Comparison of ENCODE assay signal across 9 cellular contexts in genomic region chr11:2383823-2384722, GRCh38. TPM values are rescaled to one million over a fixed set of nuclear protein-coding genes. Genes with fewer than 3 reads are reported as not detected.
A peak's percentile ranks its signal among the peaks of the same experiment; 100 is the strongest.
DNase-seq lines count a peak whose midpoint lies in the region; ATAC-seq, FAIRE-seq and TF ChIP-seq lines count a peak whose summit lies in the region.
"Had no signal": no experiment of that assay in that cellular context is flagged by ENCODE, and none has a peak within 500 bp of the region (broad histone marks: within the 10 kb centered on the region; RNA-seq: fewer than 3 reads in every experiment).

No MANE protein-coding gene starts in this region.

- ATAC-seq in T-cell (replicated peaks in 1 of 4) (peak in 3 of 4 experiments; percentile 14 to 19 (median 17)), HG03354 (IDR thresholded peaks at IDR 0.05; ENCODE audit: poor library complexity, severe bottlenecking, unreplicated experiment) (no peak), GM18909 (IDR thresholded peaks at IDR 0.05; ENCODE audit: poor library complexity, unreplicated experiment) (no peak), HG03457 (IDR thresholded peaks at IDR 0.05; ENCODE audit: unreplicated experiment) (no peak)

- TF ChIP-seq CTCF in glutamatergic neuron (IDR thresholded peaks at IDR 0.05; ENCODE audit: partially characterized antibody, unreplicated experiment) = no peak

- H3K4me3 Mint-ChIP-seq in T-cell = peak overlapping the region in 2 of 3 donors; percentile 3 to 20
- H3K4me3 Mint-ChIP-seq in glutamatergic neuron (ENCODE audit: unreplicated experiment) = no peak overlapping the region

- H3K27ac Mint-ChIP-seq in T-cell = peak overlapping the region; percentile 55 to 70
- peak overlapping the region; percentile 72 for H3K27ac Mint-ChIP-seq in glutamatergic neuron (ENCODE audit: unreplicated experiment)

- FAIRE-seq in GM18507 (lab: Jason Lieb, UNC) = peak; percentile 66

- CTCF ChIA-PET in T-cell (lab: Charles Lee) = interaction anchor here in 1 of 2 donors (0.8 kb wide), 1 partner anchor 82 kb away, joined by 3 read pairs; the partner anchor contains the start of genes C11orf21 and TSPAN32

- H3K9me3 Mint-ChIP-seq in T-cell = no peaks in the 10 kb centered on the region
- H3K9me3 Mint-ChIP-seq in glutamatergic neuron (ENCODE audit: unreplicated experiment) = peaks cover 3% of the 10 kb centered on the region

- H3K27me3 Mint-ChIP-seq in T-cell = no peaks in the 10 kb centered on the region
- peaks cover 7% of the 10 kb centered on the region for H3K27me3 Mint-ChIP-seq in glutamatergic neuron (ENCODE audit: unreplicated experiment)

- DNase-seq in GM18507 (ENCODE audit: extremely low spot score, insufficient read length, low read depth) (no peak), T-cell (peak in 21 of 34 experiments; percentile 17 to 45 (median 38)), glutamatergic neuron (no peak), NCI-H510A treated with DMSO at 0.1 percent for 48 hours (lab: John Stamatoyannopoulos, UW) (no peak)
- peak; percentile 57 for DNase-seq in stimulated activated CD8-positive, alpha-beta memory T cell treated with anti-CD3 and anti-CD28 coated beads, Interleukin-4, amount 100 ng/mL, for 48 hours
- DNase-seq: SHP77 had no signal

- H3K36me3 Mint-ChIP-seq in T-cell (peaks cover 5% of the 10 kb centered on the region), glutamatergic neuron (ENCODE audit: unreplicated experiment) (no peaks in the 10 kb centered on the region)

- POLR2A ChIA-PET in T-cell (lab: Charles Lee) = no interaction called here

- H3K4me1 Mint-ChIP-seq in T-cell = peaks cover 46 to 82% (median 71%) of the 10 kb centered on the region in 3 donors
- peaks cover 15% of the 10 kb centered on the region for H3K4me1 Mint-ChIP-seq in glutamatergic neuron (ENCODE audit: low read depth, unreplicated experiment)

RNA-seq across cellular contexts. Expression of gene CD81, which starts 7.0 kb away (rescaled TPM):
- total RNA-seq in T-cell (100 to 1,000 TPM; 124 to 213 (median 146) TPM), glutamatergic neuron (ENCODE audit: unreplicated experiment) (347 TPM)

RNA-seq across cellular contexts. Expression of gene TSSC4, which starts 16.5 kb away (rescaled TPM):
- 10 to 100 TPM; 46.2 to 73.7 (median 64.8) TPM for total RNA-seq in T-cell
- total RNA-seq in glutamatergic neuron (ENCODE audit: unreplicated experiment) = 49.7 TPM

Comparison
In these comparisons a context has a peak if more than half of its experiments do, and no peak if none do; other contexts are left out.
1. DNase-seq: peak in T-cell (21 of 34) and stimulated activated CD8-positive, alpha-beta memory T cell treated with anti-CD3 and anti-CD28 coated beads, Interleukin-4, amount 100 ng/mL, for 48 hours (single experiment); none in GM18507 (single experiment), glutamatergic neuron (single experiment) and NCI-H510A treated with DMSO at 0.1 percent for 48 hours (single experiment).
2. ATAC-seq: peak in T-cell (3 of 4); none in HG03354 (single experiment), GM18909 (single experiment) and HG03457 (single experiment).